Comparison of ENCODE assay signal across 11 cellular contexts in genomic region chr21:34936299-34936698, GRCh38.
A peak's percentile ranks its signal among the peaks of the same experiment; 100 is the strongest.
DNase-seq lines count a peak whose midpoint lies in the region; ATAC-seq and TF ChIP-seq lines count a peak whose summit lies in the region.
"Had no signal": no experiment of that assay in that cellular context is flagged by ENCODE, and none has a peak within 500 bp of the region (broad histone marks: within the 10 kb centered on the region; RNA-seq: fewer than 3 reads in every experiment).

No MANE protein-coding gene starts in this region.

- WGBS in testis, 2 donors: 64 to 66% methylated on average over 7 of the region's 7 CpGs

- H3K4me1 ChIP-seq in testis: no peaks in the 10 kb centered on the region

- ATAC-seq in naive B cell (ENCODE audit: low read depth in 2 of 2): no peak
- no peak for ATAC-seq in GM21723 (IDR thresholded peaks at IDR 0.05; ENCODE audit: unreplicated experiment)
- ATAC-seq: SK-N-SH treated with all-trans-retinoic acid at 6 μM for 48 hours had no signal

- peak; percentile 53 for DNase-seq in DMS 273 (lab: John Stamatoyannopoulos, UW; ENCODE audit: unreplicated experiment)
- peak; percentile 16 for DNase-seq in NCI-H146 treated with DMSO at 0.1 percent for 48 hours (lab: John Stamatoyannopoulos, UW; ENCODE audit: unreplicated experiment)
- no peak for DNase-seq in naive B cell
- DNase-seq in testis: no peak
- no peak for DNase-seq in NCI-H1436 treated with DMSO at 0.1 percent for 48 hours (lab: John Stamatoyannopoulos, UW)
- DNase-seq: DMS79 treated with DMSO at 0.1 percent for 48 hours, NCI-H1417 treated with DMSO at 0.1 percent for 48 hours had no signal

- H3K4me1 Mint-ChIP-seq in activated naive CD8-positive, alpha-beta T cell (ENCODE audit: low read depth): peaks cover 97% of the 10 kb centered on the region
- H3K4me1 Mint-ChIP-seq in naive B cell: peaks cover 54 to 77% (median 73%) of the 10 kb centered on the region in 3 donors

- H3K27ac ChIP-seq in testis: no peak overlapping the region

- H3K36me3 ChIP-seq in testis (ENCODE audit: low read depth, missing control alignments): no peaks in the 10 kb centered on the region

- H3K27ac Mint-ChIP-seq in activated naive CD8-positive, alpha-beta T cell: peak overlapping the region; percentile 98
- H3K27ac Mint-ChIP-seq in naive B cell: peak overlapping the region in 5 of 6 donors; percentile 61 to 92 (median 74)
- H3K27ac Mint-ChIP-seq: nephron had no signal

- peaks cover 4% of the 10 kb centered on the region for H3K36me3 Mint-ChIP-seq in activated naive CD8-positive, alpha-beta T cell
- H3K36me3 Mint-ChIP-seq in naive B cell: no peaks in the 10 kb centered on the region

- no peaks in the 10 kb centered on the region for H3K9me3 Mint-ChIP-seq in activated naive CD8-positive, alpha-beta T cell (ENCODE audit: low read depth)
- no peaks in the 10 kb centered on the region for H3K9me3 Mint-ChIP-seq in naive B cell
- H3K9me3 Mint-ChIP-seq: nephron had no signal

- no peak for TF ChIP-seq CTCF in testis (IDR thresholded peaks at IDR 0.05)

- TF ChIP-seq POLR2A in testis (IDR thresholded peaks at IDR 0.05): no peak

- H3K9me3 ChIP-seq in testis: no peaks in the 10 kb centered on the region

- H3K27me3 ChIP-seq in testis: no peaks in the 10 kb centered on the region

- H3K27me3 Mint-ChIP-seq in activated naive CD8-positive, alpha-beta T cell: no peaks in the 10 kb centered on the region
- H3K27me3 Mint-ChIP-seq in naive B cell: no peaks in the 10 kb centered on the region

- intact Hi-C loops in testis (cut with DNase I; ENCODE audit: low total_unique reads): no loop called here

- peak overlapping the region; percentile 70 for H3K4me3 Mint-ChIP-seq in activated naive CD8-positive, alpha-beta T cell
- peak overlapping the region in 6 of 8 donors; percentile 23 to 79 (median 58) for H3K4me3 Mint-ChIP-seq in naive B cell
- H3K4me3 Mint-ChIP-seq: nephron had no signal

- no peak overlapping the region for H3K4me3 ChIP-seq in testis

Comparison
In these comparisons a context has a peak if more than half of its experiments do, and no peak if none do; other contexts are left out.
1. DNase-seq: peak in DMS 273 (single experiment) and NCI-H146 treated with DMSO at 0.1 percent for 48 hours (single experiment); none in naive B cell (single experiment), testis (single experiment) and NCI-H1436 treated with DMSO at 0.1 percent for 48 hours (single experiment).